In the genomic region with DNA sequence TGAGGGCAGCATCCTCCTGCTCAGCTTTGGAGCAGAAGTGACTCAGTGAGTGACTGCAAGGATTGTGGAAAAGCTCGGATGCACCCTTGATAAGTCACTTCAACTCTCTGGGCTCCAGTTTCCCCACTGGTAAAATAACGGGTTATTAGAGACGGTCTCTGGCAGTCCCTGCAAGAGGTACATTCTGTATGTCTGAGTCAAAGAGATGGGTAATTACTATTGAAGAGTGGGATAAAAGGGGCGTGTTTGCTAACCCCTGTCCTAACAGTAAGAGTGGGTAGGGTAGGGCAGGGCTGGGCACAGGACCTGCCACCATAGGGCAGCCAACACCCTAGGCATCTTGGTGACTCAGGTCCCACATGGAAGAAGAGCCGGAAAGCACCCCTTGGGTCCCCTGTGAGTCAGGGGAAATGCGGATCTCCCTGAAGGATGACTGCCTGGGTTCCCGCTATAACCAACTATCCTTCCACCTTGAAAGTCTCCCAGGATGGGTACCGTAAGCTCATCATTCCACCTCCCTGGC, we compare ENCODE assay signal across 8 cellular contexts. TPM values are rescaled to one million over a fixed set of nuclear protein-coding genes. Genes with fewer than 3 reads are reported as not detected.
DNase-seq lines count a peak whose midpoint lies in the region; ATAC-seq and TF ChIP-seq lines count a peak whose summit lies in the region.

No MANE protein-coding gene starts in this region.

- H3K4me1 Mint-ChIP-seq in activated CD4-positive, alpha-beta T cell treated with anti-CD3 and anti-CD28 coated beads, Interleukin-2, amount 10 ng/mL, durations not matched to agents 24 days and 14 days, result peaks cover 78% of the 10 kb centered on the region
- peaks cover 96% of the 10 kb centered on the region for H3K4me1 Mint-ChIP-seq in activated naive CD8-positive, alpha-beta T cell treated with anti-CD3 and anti-CD28 coated beads, Interleukin-2, amount 50 U/mL, for 24 hours

- intact Hi-C loops in activated CD4-positive, alpha-beta T cell treated with anti-CD3 and anti-CD28 coated beads, Interleukin-2, amount 10 ng/mL, durations not matched to agents 24 days and 14 days (cut with micrococcal nuclease), result loop anchor here (2.0 to 10.0 kb wide), 2 partner anchors 47 to 729 kb away; partner anchors contain the start of genes FADS2 and MTA2

- no peak for ATAC-seq in activated naive CD8-positive, alpha-beta T cell treated with anti-CD3 and anti-CD28 coated beads, Interleukin-2, amount 50 U/mL, for 24 hours
- ATAC-seq in GM21360 (IDR thresholded peaks at IDR 0.05; ENCODE audit: unreplicated experiment), result no peak

- peaks cover 6% of the 10 kb centered on the region for H3K27me3 Mint-ChIP-seq in activated CD4-positive, alpha-beta T cell treated with anti-CD3 and anti-CD28 coated beads, Interleukin-2, amount 10 ng/mL, durations not matched to agents 24 days and 14 days
- peaks cover 4% of the 10 kb centered on the region for H3K27me3 Mint-ChIP-seq in activated naive CD8-positive, alpha-beta T cell treated with anti-CD3 and anti-CD28 coated beads, Interleukin-2, amount 50 U/mL, for 24 hours

- peaks cover 49% of the 10 kb centered on the region for H3K4me1 ChIP-seq in thymus (ENCODE audit: control insufficient read depth, insufficient read depth, low read length)

- 97% methylated on average over 8 of the region's 8 CpGs for WGBS in thymus

- H3K4me3 ChIP-seq in kidney epithelial cell (ENCODE audit: low read depth, low read length), result no peak overlapping the region
- H3K4me3 ChIP-seq in thymus (ENCODE audit: low read length), result no peak overlapping the region

- H3K27me3 ChIP-seq in kidney epithelial cell (ENCODE audit: control insufficient read depth, insufficient read depth, low read length), result no peaks in the 10 kb centered on the region
- no peaks in the 10 kb centered on the region for H3K27me3 ChIP-seq in thymus (ENCODE audit: control insufficient read depth, insufficient read depth)

- H3K36me3 ChIP-seq in kidney epithelial cell (ENCODE audit: control insufficient read depth, insufficient read depth, low read length), result peaks cover 1% of the 10 kb centered on the region
- H3K36me3 ChIP-seq in thymus (ENCODE audit: control insufficient read depth, insufficient read depth), result peaks cover 8% of the 10 kb centered on the region

- H3K9me3 Mint-ChIP-seq in activated CD4-positive, alpha-beta T cell treated with anti-CD3 and anti-CD28 coated beads, Interleukin-2, amount 10 ng/mL, durations not matched to agents 24 days and 14 days, result no peaks in the 10 kb centered on the region
- no peaks in the 10 kb centered on the region for H3K9me3 Mint-ChIP-seq in activated naive CD8-positive, alpha-beta T cell treated with anti-CD3 and anti-CD28 coated beads, Interleukin-2, amount 50 U/mL, for 24 hours

- H3K27ac Mint-ChIP-seq in activated CD4-positive, alpha-beta T cell treated with anti-CD3 and anti-CD28 coated beads, Interleukin-2, amount 10 ng/mL, durations not matched to agents 24 days and 14 days, result peak overlapping the region; percentile 98
- peak overlapping the region; percentile 96 for H3K27ac Mint-ChIP-seq in activated naive CD8-positive, alpha-beta T cell treated with anti-CD3 and anti-CD28 coated beads, Interleukin-2, amount 50 U/mL, for 24 hours

- H3K27ac ChIP-seq in thymus (ENCODE audit: low read depth), result peak overlapping the region; percentile 0

- in situ Hi-C loops in GM13977 (cut with MboI; ENCODE audit: low pct_unique_long_range_greater_than_20kb, low sequenced_read_pairs, unreplicated experiment), result no loop called here

- no peak for TF ChIP-seq CTCF in kidney epithelial cell (IDR thresholded peaks at IDR 0.05; ENCODE audit: insufficient read depth, low read length, poor library complexity, severe bottlenecking)
- TF ChIP-seq CTCF in GM13977 (IDR thresholded peaks at IDR 0.05; ENCODE audit: extremely low read depth, insufficient read depth, missing control alignments), result no peak

- no peaks in the 10 kb centered on the region for H3K9me3 ChIP-seq in thymus (ENCODE audit: control insufficient read depth)

- H3K36me3 Mint-ChIP-seq in activated CD4-positive, alpha-beta T cell treated with anti-CD3 and anti-CD28 coated beads, Interleukin-2, amount 10 ng/mL, durations not matched to agents 24 days and 14 days (ENCODE audit: low read depth), result peaks cover 25% of the 10 kb centered on the region
- peaks cover 38% of the 10 kb centered on the region for H3K36me3 Mint-ChIP-seq in activated naive CD8-positive, alpha-beta T cell treated with anti-CD3 and anti-CD28 coated beads, Interleukin-2, amount 50 U/mL, for 24 hours (ENCODE audit: low read depth)

- peak overlapping the region; percentile 78 for H3K4me3 Mint-ChIP-seq in activated CD4-positive, alpha-beta T cell treated with anti-CD3 and anti-CD28 coated beads, Interleukin-2, amount 10 ng/mL, durations not matched to agents 24 days and 14 days
- no peak overlapping the region for H3K4me3 Mint-ChIP-seq in activated naive CD8-positive, alpha-beta T cell treated with anti-CD3 and anti-CD28 coated beads, Interleukin-2, amount 50 U/mL, for 24 hours

- peak; percentile 72 for DNase-seq in activated CD4-positive, alpha-beta T cell treated with anti-CD3 and anti-CD28 coated beads, Interleukin-2, amount 10 ng/mL, durations not matched to agents 24 days and 14 days
- DNase-seq in activated CD4-positive, alpha-beta T cell treated with anti-CD3 and anti-CD28 coated beads, Interleukin-2, amount 50 U/mL, for 48 hours, result no peak
- DNase-seq in activated naive CD8-positive, alpha-beta T cell treated with anti-CD3 and anti-CD28 coated beads, Interleukin-2, amount 50 U/mL, for 24 hours, result no peak
- DNase-seq in kidney epithelial cell (ENCODE audit: low read depth), result peak; percentile 77
- DNase-seq in GM13977 (ENCODE audit: low spot score), result no peak
- no peak for DNase-seq in SIG-M5 treated with dmso at 0.1 percent for 504 hours (lab: John Stamatoyannopoulos, UW; ENCODE audit: unreplicated experiment)

RNA-seq across cellular contexts. Expression of gene AHNAK, which starts 7.3 kb away (rescaled TPM):
- 88.8 and 91.5 TPM in 2 replicates for total RNA-seq in activated CD4-positive, alpha-beta T cell treated with anti-CD3 and anti-CD28 coated beads, Interleukin-2, amount 10 ng/mL, durations not matched to agents 24 days and 14 days
- total RNA-seq in kidney epithelial cell, result 224 and 226 TPM in 2 replicates
- polyA plus RNA-seq in thymus, result 35.8 TPM

RNA-seq across cellular contexts. Expression of gene EEF1G, which starts 19.8 kb away (rescaled TPM):
- 1,271 and 1,309 TPM in 2 replicates for total RNA-seq in activated CD4-positive, alpha-beta T cell treated with anti-CD3 and anti-CD28 coated beads, Interleukin-2, amount 10 ng/mL, durations not matched to agents 24 days and 14 days
- 2,411 and 2,583 TPM in 2 replicates for total RNA-seq in kidney epithelial cell
- polyA plus RNA-seq in thymus, result 1,365 TPM

RNA-seq across cellular contexts. Expression of gene TUT1, which starts 37.4 kb away (rescaled TPM):
- total RNA-seq in activated CD4-positive, alpha-beta T cell treated with anti-CD3 and anti-CD28 coated beads, Interleukin-2, amount 10 ng/mL, durations not matched to agents 24 days and 14 days, result 45.3 and 50.9 TPM in 2 replicates
- 15.0 and 15.2 TPM in 2 replicates for total RNA-seq in kidney epithelial cell
- 25.3 TPM for polyA plus RNA-seq in thymus

RNA-seq across cellular contexts. Expression of gene MTA2, which starts 47.8 kb away (rescaled TPM):
- total RNA-seq in activated CD4-positive, alpha-beta T cell treated with anti-CD3 and anti-CD28 coated beads, Interleukin-2, amount 10 ng/mL, durations not matched to agents 24 days and 14 days, result 219 and 220 TPM in 2 replicates
- total RNA-seq in kidney epithelial cell, result 136 and 137 TPM in 2 replicates
- polyA plus RNA-seq in thymus, result 79.3 TPM

RNA-seq across cellular contexts. Expression of gene EML3, which starts 58.7 kb away (rescaled TPM):
- 161 and 166 TPM in 2 replicates for total RNA-seq in activated CD4-positive, alpha-beta T cell treated with anti-CD3 and anti-CD28 coated beads, Interleukin-2, amount 10 ng/mL, durations not matched to agents 24 days and 14 days
- 20.9 and 21.1 TPM in 2 replicates for total RNA-seq in kidney epithelial cell
- polyA plus RNA-seq in thymus, result 99.3 TPM

Comparison
In these comparisons a context has a peak if more than half of its experiments do, and no peak if none do; other contexts are left out.
1. DNase-seq: peak in activated CD4-positive, alpha-beta T cell treated with anti-CD3 and anti-CD28 coated beads, Interleukin-2, amount 10 ng/mL, durations not matched to agents 24 days and 14 days (single experiment) and kidney epithelial cell (single experiment); none in activated CD4-positive, alpha-beta T cell treated with anti-CD3 and anti-CD28 coated beads, Interleukin-2, amount 50 U/mL, for 48 hours (0 of 2), activated naive CD8-positive, alpha-beta T cell treated with anti-CD3 and anti-CD28 coated beads, Interleukin-2, amount 50 U/mL, for 24 hours (single experiment), GM13977 (single experiment) and SIG-M5 treated with dmso at 0.1 percent for 504 hours (single experiment).